1 cellular context compared by ENCODE assay signal in the genomic region with DNA sequence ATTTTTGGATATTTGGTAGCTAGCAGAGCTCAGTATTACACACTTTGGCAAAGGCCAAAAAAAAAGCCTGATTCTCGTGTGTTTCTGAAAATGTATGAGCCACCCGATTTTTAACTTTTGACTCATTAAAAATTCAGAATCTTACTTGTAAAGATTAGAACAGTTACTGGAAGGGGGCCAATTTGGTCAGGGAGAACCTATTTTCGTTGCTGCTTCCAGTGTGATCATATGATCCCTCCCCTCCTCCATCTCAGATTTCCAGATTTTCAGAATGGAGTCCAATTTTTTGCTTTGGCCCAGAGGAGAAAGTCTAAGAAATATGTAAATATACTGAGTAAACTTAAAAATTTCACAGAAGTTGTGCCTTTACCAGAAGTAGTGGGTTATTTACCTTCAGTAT.
TF ChIP-seq lines count a peak whose summit lies in the region.

No MANE protein-coding gene starts in this region.

TF ChIP-seq in HepG2, 621 proteins besides CTCF, POLR2A, EP300 and RAD21:
- TF ChIP-seq NFKB2 (CRISPR knock-in tag; IDR thresholded peaks at IDR 0.05; ENCODE audit: borderline replicate concordance) (no peak), NFKBIZ (CRISPR knock-in tag; IDR thresholded peaks at IDR 0.05) (no peak), RAD51 (IDR thresholded peaks at IDR 0.05; ENCODE audit: borderline replicate concordance) (no peak)
TF ChIP-seq in HepG2: peak in this region for 0.
